ENCODE assay signal across 13 cellular contexts in genomic region chr1:222441006-222441620, GRCh38.
"Had no signal": no experiment of that assay in that cellular context is flagged by ENCODE, and none has a peak within 500 bp of the region (broad histone marks: within the 10 kb centered on the region; RNA-seq: fewer than 3 reads in every experiment).

No MANE protein-coding gene starts in this region.

- H3K9me3 ChIP-seq: esophagus muscularis mucosa, gastrocnemius medialis, thoracic aorta, vagina had no signal

- DNase-seq: activated effector memory CD4-positive, alpha-beta T cell treated with anti-CD3 and anti-CD28 coated beads, Interleukin-2, amount 50 U/mL, for 16 hours; activated T-cell treated with anti-CD3 and anti-CD28 coated beads, Interleukin-2, amount 50 U/mL, for 24 hours; anterior cingulate cortex; gastrocnemius medialis; kidney; stimulated activated CD4-positive, alpha-beta T cell treated with anti-CD3 and anti-CD28 coated beads, Interleukin-4, amount 100 ng/mL, for 4 hours; stimulated activated naive CD8-positive, alpha-beta T cell treated with anti-CD3 and anti-CD28 coated beads, Interleukin-15, amount 100 ng/mL, for 72 hours had no signal

- H3K27me3 ChIP-seq: esophagus muscularis mucosa, gastrocnemius medialis, vagina had no signal

- H3K27ac ChIP-seq: esophagus muscularis mucosa, gastrocnemius medialis, skin epidermis, thoracic aorta, vagina had no signal

- H3K36me3 ChIP-seq: esophagus muscularis mucosa, gastrocnemius medialis, thoracic aorta, vagina had no signal

- H3K4me3 ChIP-seq: esophagus muscularis mucosa, gastrocnemius medialis, lung, skin epidermis, thoracic aorta, vagina had no signal

- H3K4me1 ChIP-seq: esophagus muscularis mucosa, gastrocnemius medialis, vagina had no signal

- ATAC-seq: activated CD4-positive, CD25-positive, alpha-beta regulatory T cell treated with anti-CD3 and anti-CD28 coated beads, Interleukin-2, amount 50 U/mL, for 24 hours; gastrocnemius medialis; stimulated activated naive CD8-positive, alpha-beta T cell treated with anti-CD3 and anti-CD28 coated beads, Interleukin-15, amount 100 ng/mL, for 72 hours had no signal
